In genomic region chr17:37769050-37769449, GRCh38 we compare ENCODE assay signal across 18 cellular contexts. TPM values are rescaled to one million over a fixed set of nuclear protein-coding genes. Genes with fewer than 3 reads are reported as not detected.
DNase-seq lines count a peak whose midpoint lies in the region; ATAC-seq and TF ChIP-seq lines count a peak whose summit lies in the region.
"Had no signal": no experiment of that assay in that cellular context is flagged by ENCODE, and none has a peak within 500 bp of the region (broad histone marks: within the 10 kb centered on the region; RNA-seq: fewer than 3 reads in every experiment).

No MANE protein-coding gene starts in this region.

- intact Hi-C loops in tibial artery (cut with DNase I; ENCODE audit: low total_unique reads) = no loop called here

- peak overlapping the region; percentile 68 for H3K27ac Mint-ChIP-seq in stimulated activated memory B cell treated with anti-CD40 and anti-IgM and Interleukin-4, amounts not matched to agents 10 μg/mL and 1 μg/mL and 100 μg/mL, for 72 hours
- H3K27ac Mint-ChIP-seq: CD14-positive monocyte; CD4-positive, alpha-beta memory T cell; GM23338 had no signal

- DNase-seq in GM12865 (ENCODE audit: low read depth) (peak; percentile 60), tibial artery (no peak), SK-N-DZ (ENCODE audit: low spot score) (no peak)
- no peak for DNase-seq in stimulated activated CD4-positive, alpha-beta T cell treated with anti-CD3 and anti-CD28 coated beads, Interleukin-15, amount 100 ng/mL, for 24 hours
- DNase-seq: 8988T; CD4-positive, alpha-beta memory T cell; DMS79 treated with DMSO at 0.1 percent for 48 hours; GF-D8; HCEC 1CT; KG1 had no signal

- H3K36me3 Mint-ChIP-seq in stimulated activated memory B cell treated with anti-CD40 and anti-IgM and Interleukin-4, amounts not matched to agents 10 μg/mL and 1 μg/mL and 100 μg/mL, for 72 hours = no peaks in the 10 kb centered on the region
- H3K36me3 Mint-ChIP-seq: CD14-positive monocyte; CD4-positive, alpha-beta memory T cell had no signal

- peaks cover 66% of the 10 kb centered on the region for H3K4me1 Mint-ChIP-seq in stimulated activated memory B cell treated with anti-CD40 and anti-IgM and Interleukin-4, amounts not matched to agents 10 μg/mL and 1 μg/mL and 100 μg/mL, for 72 hours
- H3K4me1 Mint-ChIP-seq: GM23338 had no signal

- H3K27ac ChIP-seq in VCaP = peak overlapping the region; percentile 58
- no peak overlapping the region for H3K27ac ChIP-seq in tibial artery
- H3K27ac ChIP-seq: BLaER1 had no signal

- no peaks in the 10 kb centered on the region for H3K4me1 ChIP-seq in tibial artery

- no peaks in the 10 kb centered on the region for H3K27me3 Mint-ChIP-seq in stimulated activated memory B cell treated with anti-CD40 and anti-IgM and Interleukin-4, amounts not matched to agents 10 μg/mL and 1 μg/mL and 100 μg/mL, for 72 hours

- no peaks in the 10 kb centered on the region for H3K36me3 ChIP-seq in tibial artery
- H3K36me3 ChIP-seq: BLaER1 had no signal

- peaks cover 0 to 15% of the 10 kb centered on the region in 2 donors for H3K27me3 ChIP-seq in tibial artery
- H3K27me3 ChIP-seq: BLaER1 had no signal

- peaks cover 0 to 8% (median 6%) of the 10 kb centered on the region in 3 donors for H3K9me3 ChIP-seq in tibial artery

- TF ChIP-seq CTCF in GM12865 (IDR thresholded peaks at IDR 0.05; ENCODE audit: insufficient read depth, low read depth, low read length, missing control alignments) = no peak
- TF ChIP-seq CTCF in VCaP (conservative IDR thresholded peaks at IDR 0.05) = no peak
- TF ChIP-seq CTCF in tibial artery (IDR thresholded peaks at IDR 0.05) = no peak

- ATAC-seq in HG03354 (IDR thresholded peaks at IDR 0.05; ENCODE audit: poor library complexity, severe bottlenecking, unreplicated experiment) (peak; percentile 33), HG02610 (IDR thresholded peaks at IDR 0.05; ENCODE audit: unreplicated experiment) (no peak)
- ATAC-seq in stimulated activated memory B cell treated with anti-CD40 and anti-IgM and Interleukin-4, amounts not matched to agents 10 μg/mL and 1 μg/mL and 100 μg/mL, for 72 hours = peak; percentile 88
- ATAC-seq: GM23338 had no signal

- peaks cover 2% of the 10 kb centered on the region for H3K9me3 Mint-ChIP-seq in stimulated activated memory B cell treated with anti-CD40 and anti-IgM and Interleukin-4, amounts not matched to agents 10 μg/mL and 1 μg/mL and 100 μg/mL, for 72 hours

- no peak overlapping the region for H3K4me3 Mint-ChIP-seq in stimulated activated memory B cell treated with anti-CD40 and anti-IgM and Interleukin-4, amounts not matched to agents 10 μg/mL and 1 μg/mL and 100 μg/mL, for 72 hours
- H3K4me3 Mint-ChIP-seq: CD14-positive monocyte; CD4-positive, alpha-beta memory T cell; GM23338 had no signal

- H3K4me3 ChIP-seq in GM12865 (ENCODE audit: low read depth, low read length) = no peak overlapping the region
- H3K4me3 ChIP-seq in tibial artery = no peak overlapping the region
- H3K4me3 ChIP-seq: BLaER1, GM23338 had no signal

RNA-seq across cellular contexts. Expression of gene HNF1B, which starts 24.2 kb away (rescaled TPM):
- polyA plus RNA-seq in SK-N-DZ (2014; cell fraction: cytosol; rRNA removed) = not detected in 2 replicates
- polyA plus RNA-seq in SK-N-DZ (2014; cell fraction: nucleus; rRNA removed) = not detected in 2 replicates
- polyA plus RNA-seq: AG04450; CD14-positive monocyte; CD4-positive, alpha-beta memory T cell had no signal
